ENCODE assay signal across 12 cellular contexts in the genomic region with DNA sequence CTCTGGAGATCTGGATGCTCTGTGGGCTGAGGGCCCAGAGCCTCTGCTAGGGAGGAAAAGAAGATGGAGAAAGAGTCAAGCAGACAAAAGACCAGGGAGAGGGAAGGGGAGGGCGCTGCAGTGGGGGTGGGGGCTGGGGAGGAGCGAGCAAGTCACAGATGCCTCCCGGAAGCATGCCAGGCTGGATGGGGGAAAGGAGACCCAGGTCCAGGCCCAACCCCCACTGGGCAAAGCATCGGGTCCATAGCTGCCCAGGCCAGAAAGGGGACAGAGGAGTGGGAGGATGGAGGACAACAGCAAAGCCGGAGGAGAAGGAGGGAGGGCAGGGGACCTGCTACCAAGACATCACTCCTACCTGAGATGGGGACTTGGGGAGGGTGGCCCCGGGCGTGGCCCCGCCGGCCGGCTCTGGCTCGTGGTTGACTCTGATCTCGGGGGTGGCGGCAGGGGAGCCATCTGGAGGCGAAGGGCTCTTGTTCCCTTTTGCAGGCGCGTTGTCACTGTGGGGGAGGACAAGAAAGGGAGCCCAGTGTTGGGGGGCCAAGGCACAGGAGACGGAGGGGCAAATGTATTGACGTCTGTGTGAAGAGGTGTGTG.
"Had no signal": no experiment of that assay in that cellular context is flagged by ENCODE, and none has a peak within 500 bp of the region (broad histone marks: within the 10 kb centered on the region; RNA-seq: fewer than 3 reads in every experiment).

No MANE protein-coding gene starts in this region.

- H3K27me3 ChIP-seq: body of pancreas, esophagus muscularis mucosa, testis, upper lobe of left lung had no signal

- H3K4me3 Mint-ChIP-seq: immature natural killer cell; naive thymus-derived CD8-positive, alpha-beta T cell; stimulated activated naive CD8-positive, alpha-beta T cell treated with anti-CD3 and anti-CD28 coated beads, Interleukin-15, amount 100 ng/mL, for 72 hours had no signal

- H3K9me3 Mint-ChIP-seq: immature natural killer cell; naive thymus-derived CD8-positive, alpha-beta T cell; stimulated activated naive CD8-positive, alpha-beta T cell treated with anti-CD3 and anti-CD28 coated beads, Interleukin-15, amount 100 ng/mL, for 72 hours had no signal

- H3K4me3 ChIP-seq: body of pancreas, coronary artery, esophagus muscularis mucosa, testis, upper lobe of left lung had no signal

- H3K27me3 Mint-ChIP-seq: naive thymus-derived CD8-positive, alpha-beta T cell; stimulated activated naive CD8-positive, alpha-beta T cell treated with anti-CD3 and anti-CD28 coated beads, Interleukin-15, amount 100 ng/mL, for 72 hours had no signal

- DNase-seq: activated naive CD4-positive, alpha-beta T cell; body of pancreas; immature natural killer cell; stimulated activated CD4-positive, alpha-beta T cell treated with anti-CD3 and anti-CD28 coated beads, Interleukin-2, amount 100 ng/mL, for 24 hours; stimulated activated naive CD8-positive, alpha-beta T cell treated with anti-CD3 and anti-CD28 coated beads, Interleukin-15, amount 100 ng/mL, for 72 hours; T-helper 2 cell; testis; WERI-Rb-1 had no signal

- ATAC-seq: body of pancreas; naive thymus-derived CD8-positive, alpha-beta T cell; stimulated activated naive CD8-positive, alpha-beta T cell treated with anti-CD3 and anti-CD28 coated beads, Interleukin-15, amount 100 ng/mL, for 72 hours had no signal

- H3K4me1 ChIP-seq: testis had no signal

- H3K9me3 ChIP-seq: body of pancreas, esophagus muscularis mucosa, testis, upper lobe of left lung had no signal

- H3K27ac ChIP-seq: body of pancreas, coronary artery, esophagus muscularis mucosa, testis, upper lobe of left lung, WERI-Rb-1 had no signal
